In genomic region chr3:16472593-16472992, GRCh38 we compare ENCODE assay signal across 1 cellular context.
TF ChIP-seq lines count a peak whose summit lies in the region.

No MANE protein-coding gene starts in this region.

TF ChIP-seq in IMR-90, 13 proteins besides CTCF, POLR2A, EP300 and RAD21:
- TF ChIP-seq RCOR1 (IDR thresholded peaks at IDR 0.05; ENCODE audit: insufficient replicate concordance, low read length) (no peak), MAZ (IDR thresholded peaks at IDR 0.05; ENCODE audit: borderline replicate concordance, low read depth, low read length) (no peak), RFX5 (IDR thresholded peaks at IDR 0.05; ENCODE audit: low read depth, low read length) (no peak), FOS (IDR thresholded peaks at IDR 0.05; ENCODE audit: low read depth, low read length) (no peak), MXI1 (IDR thresholded peaks at IDR 0.05; ENCODE audit: borderline replicate concordance, low read depth, low read length) (no peak)
TF ChIP-seq in IMR-90: peak in this region for 0.
